Comparison of ENCODE assay signal across 1 cellular context in genomic region chr6:137844327-137844726, GRCh38.
TF ChIP-seq lines count a peak whose summit lies in the region.
"Not testable (repeated sequence)": the region's sequence is repeated elsewhere in the genome, so short reads cannot be mapped to it uniquely, and the experiment has no call there.

No MANE protein-coding gene starts in this region.

TF ChIP-seq in K562, 482 proteins besides CTCF, POLR2A, EP300 and RAD21:
- peak; percentile 74 for TF ChIP-seq ZNF592 (IDR thresholded peaks at IDR 0.05)
- TF ChIP-seq PTRF (tag; IDR thresholded peaks at IDR 0.05) = 0 out of 2 replicates have a peak, but pooled peaks have one; percentile 47
- peak; percentile 42; the same call in 1 of the 2 replicates for TF ChIP-seq PTTG1 (tag; IDR thresholded peaks at IDR 0.05; ENCODE audit: low read depth)
- peak; percentile 61; the same call in 1 of the 2 replicates for TF ChIP-seq SMAD4 (CRISPR knock-in tag; conservative IDR thresholded peaks at IDR 0.05)
- TF ChIP-seq CBFA2T3 (IDR thresholded peaks at IDR 0.05) = 0 out of 2 replicates have a peak, but pooled peaks have one; percentile 16
- peak; percentile 75; the same call in 1 of the 2 replicates for TF ChIP-seq DMBX1 (CRISPR knock-in tag; IDR thresholded peaks at IDR 0.05; ENCODE audit: borderline replicate concordance)
- TF ChIP-seq NR2C1 (IDR thresholded peaks at IDR 0.05) = not testable (repeated sequence)
- peak; percentile 61 for TF ChIP-seq NR2C1 (tag; IDR thresholded peaks at IDR 0.05)
